Comparison of ENCODE assay signal across 18 cellular contexts in genomic region chr10:459743-460142, GRCh38.
DNase-seq lines count a peak whose midpoint lies in the region; ATAC-seq, FAIRE-seq and TF ChIP-seq lines count a peak whose summit lies in the region.
"Had no signal": no experiment of that assay in that cellular context is flagged by ENCODE, and none has a peak within 500 bp of the region (broad histone marks: within the 10 kb centered on the region; RNA-seq: fewer than 3 reads in every experiment).

No MANE protein-coding gene starts in this region.

- peaks cover 0 to 15% (median 0%) of the 10 kb centered on the region in 11 experiments; a peak in 3 of 22 replicates for H3K36me3 ChIP-seq in BLaER1 treated with 17β-estradiol and CSF1 and Interleukin-3, amounts not matched to agents 10 nM and 100 nM
- H3K36me3 ChIP-seq in astrocyte (ENCODE audit: insufficient read depth, low read length) (no peaks in the 10 kb centered on the region), neural progenitor cell (no peaks in the 10 kb centered on the region)
- H3K36me3 ChIP-seq: HAP-1 had no signal

- peaks cover 0 to 12% (median 9%) of the 10 kb centered on the region in 11 experiments; a peak in 11 of 22 replicates for H3K9me3 ChIP-seq in BLaER1 treated with 17β-estradiol and CSF1 and Interleukin-3, amounts not matched to agents 10 nM and 100 nM (replicated peaks in 1 of 11)
- H3K9me3 ChIP-seq in astrocyte (ENCODE audit: insufficient read depth, low read depth, low read length): no peaks in the 10 kb centered on the region
- H3K9me3 ChIP-seq in neural progenitor cell (ENCODE audit: low read depth): no peaks in the 10 kb centered on the region
- H3K9me3 ChIP-seq: HAP-1 had no signal

- TF ChIP-seq CTCF in astrocyte (IDR thresholded peaks at IDR 0.05; ENCODE audit: insufficient read depth, low read depth, low read length) (no peak), endothelial cell (IDR thresholded peaks at IDR 0.05; ENCODE audit: unreplicated experiment) (no peak), neural progenitor cell (IDR thresholded peaks at IDR 0.05) (no peak)

- peaks cover 0 to 48% (median 8%) of the 10 kb centered on the region in 11 experiments; a peak in 11 of 22 replicates for H4K20me1 ChIP-seq in BLaER1 treated with 17β-estradiol and CSF1 and Interleukin-3, amounts not matched to agents 10 nM and 100 nM
- peaks cover 41% of the 10 kb centered on the region for H4K20me1 ChIP-seq in astrocyte (ENCODE audit: insufficient read depth, low read length)
- no peaks in the 10 kb centered on the region for H4K20me1 ChIP-seq in neural progenitor cell (ENCODE audit: low read depth)

- no peak overlapping the region for H3K4me3 ChIP-seq in BLaER1 treated with 17β-estradiol and CSF1 and Interleukin-3, amounts not matched to agents 10 nM and 100 nM
- H3K4me3 ChIP-seq in astrocyte (ENCODE audit: insufficient read depth, low read depth, low read length) (no peak overlapping the region), neural progenitor cell (no peak overlapping the region)
- H3K4me3 ChIP-seq: GM12878, GM23338, HAP-1 had no signal

- H3K27ac Mint-ChIP-seq in astrocyte (ENCODE audit: unreplicated experiment) (peak overlapping the region; percentile 6), endothelial cell (ENCODE audit: unreplicated experiment) (no peak overlapping the region), neural progenitor cell (peak overlapping the region; percentile 77)
- H3K27ac Mint-ChIP-seq: GM23338, HFFc6 had no signal

- H3K27me3 ChIP-seq in BLaER1 treated with 17β-estradiol and CSF1 and Interleukin-3, amounts not matched to agents 10 nM and 100 nM: peaks cover 0 to 15% (median 0%) of the 10 kb centered on the region in 11 experiments; a peak in 6 of 22 replicates
- H3K27me3 ChIP-seq in astrocyte (ENCODE audit: insufficient read depth, low read length): no peaks in the 10 kb centered on the region
- H3K27me3 ChIP-seq in neural progenitor cell: no peaks in the 10 kb centered on the region

- peak overlapping the region in 7 of 11 experiments; percentile 52 to 77 (median 62); a peak in 9 of 22 replicates for H3K4me2 ChIP-seq in BLaER1 treated with 17β-estradiol and CSF1 and Interleukin-3, amounts not matched to agents 10 nM and 100 nM
- H3K4me2 ChIP-seq in astrocyte (ENCODE audit: low read length): no peak overlapping the region
- no peak overlapping the region for H3K4me2 ChIP-seq in neural progenitor cell
- H3K4me2 ChIP-seq: GM23338 had no signal

- H3K79me2 ChIP-seq in astrocyte (ENCODE audit: insufficient read depth, low read length): peaks cover 37% of the 10 kb centered on the region
- H3K79me2 ChIP-seq in neural progenitor cell (ENCODE audit: low read depth): peaks cover 12% of the 10 kb centered on the region

- H3K27me3 Mint-ChIP-seq in astrocyte (ENCODE audit: low read depth, unreplicated experiment): no peaks in the 10 kb centered on the region
- H3K27me3 Mint-ChIP-seq in endothelial cell (ENCODE audit: unreplicated experiment): peaks cover 10% of the 10 kb centered on the region
- H3K27me3 Mint-ChIP-seq in neural progenitor cell (ENCODE audit: insufficient read depth, low read depth): peaks cover 4% of the 10 kb centered on the region
- H3K27me3 Mint-ChIP-seq: CD4-positive, alpha-beta memory T cell had no signal

- no peak for FAIRE-seq in astrocyte (lab: Jason Lieb, UNC)
- FAIRE-seq: GM12878, GM18507 had no signal

- H3K36me3 Mint-ChIP-seq in astrocyte (ENCODE audit: low read depth, unreplicated experiment) (peaks cover 36% of the 10 kb centered on the region), endothelial cell (ENCODE audit: low read depth, unreplicated experiment) (peaks cover 31% of the 10 kb centered on the region), neural progenitor cell (peaks cover 44% of the 10 kb centered on the region)

- H3K4me3 Mint-ChIP-seq in astrocyte (ENCODE audit: unreplicated experiment) (no peak overlapping the region), endothelial cell (ENCODE audit: unreplicated experiment) (peak overlapping the region; percentile 3), neural progenitor cell (no peak overlapping the region)
- H3K4me3 Mint-ChIP-seq: CD4-positive, alpha-beta memory T cell; GM23338; HFFc6 had no signal

- H3K27ac ChIP-seq in BLaER1 treated with 17β-estradiol and CSF1 and Interleukin-3, amounts not matched to agents 10 nM and 100 nM: no peak overlapping the region
- H3K27ac ChIP-seq in astrocyte (ENCODE audit: low read depth, low read length): no peak overlapping the region
- H3K27ac ChIP-seq in neural progenitor cell: no peak overlapping the region

- H3K4me1 ChIP-seq in BLaER1 treated with 17β-estradiol and CSF1 and Interleukin-3, amounts not matched to agents 10 nM and 100 nM: peaks cover 6 to 24% (median 18%) of the 10 kb centered on the region in 10 experiments; a peak in 17 of 20 replicates
- H3K4me1 ChIP-seq in astrocyte (ENCODE audit: insufficient read depth, low read length): peaks cover 4% of the 10 kb centered on the region
- H3K4me1 ChIP-seq in neural progenitor cell: no peaks in the 10 kb centered on the region
- H3K4me1 ChIP-seq: HAP-1 had no signal

- H2AFZ ChIP-seq in astrocyte (ENCODE audit: low read depth, low read length) (no peak overlapping the region), neural progenitor cell (replicated peaks) (no peak overlapping the region)
- H2AFZ ChIP-seq: GM23338 had no signal

- H3K4me1 Mint-ChIP-seq in astrocyte (ENCODE audit: low read depth, unreplicated experiment) (peaks cover 13% of the 10 kb centered on the region), endothelial cell (ENCODE audit: unreplicated experiment) (peaks cover 20% of the 10 kb centered on the region), neural progenitor cell (peaks cover 23% of the 10 kb centered on the region)

- H3F3A ChIP-seq in neural progenitor cell (ENCODE audit: low read depth): peaks cover 10% of the 10 kb centered on the region

- ATAC-seq in GM19467 (IDR thresholded peaks at IDR 0.05; ENCODE audit: unreplicated experiment) (no peak), HG03520 (IDR thresholded peaks at IDR 0.05; ENCODE audit: unreplicated experiment) (no peak)
- ATAC-seq: GM12878, GM23338 had no signal

- no peak overlapping the region for H3K9ac ChIP-seq in BLaER1 treated with 17β-estradiol and CSF1 and Interleukin-3, amounts not matched to agents 10 nM and 100 nM
- H3K9ac ChIP-seq in astrocyte (ENCODE audit: low read length) (no peak overlapping the region), neural progenitor cell (no peak overlapping the region)

- H3K9me3 Mint-ChIP-seq in astrocyte (ENCODE audit: unreplicated experiment) (peaks cover 3% of the 10 kb centered on the region), endothelial cell (ENCODE audit: unreplicated experiment) (no peaks in the 10 kb centered on the region), neural progenitor cell (peaks cover 28% of the 10 kb centered on the region)
- H3K9me3 Mint-ChIP-seq: GM23338, HFFc6 had no signal

- DNase-seq in astrocyte (ENCODE audit: low read depth) (no peak), endothelial cell (ENCODE audit: low spot score) (no peak), neural progenitor cell (ENCODE audit: low spot score) (no peak), NCI-H2227 treated with DMSO at 0.1 percent for 48 hours (lab: John Stamatoyannopoulos, UW) (no peak)
- no peak for DNase-seq in activated CD4-positive, alpha-beta T cell treated with anti-CD3 and anti-CD28 coated beads, Interleukin-2, amount 50 U/mL, for 1 hour
- DNase-seq: 8988T; AML-193; C1 segment of cervical spinal cord; CD4-positive, alpha-beta memory T cell; DMS79; HFFc6 had no signal

Comparison
In these comparisons a context has a peak if more than half of its experiments do, and no peak if none do; other contexts are left out.
1. H3K4me2 ChIP-seq: peak in BLaER1 treated with 17β-estradiol and CSF1 and Interleukin-3, amounts not matched to agents 10 nM and 100 nM (7 of 11); none in astrocyte (single experiment) and neural progenitor cell (single experiment).